In the genomic region with DNA sequence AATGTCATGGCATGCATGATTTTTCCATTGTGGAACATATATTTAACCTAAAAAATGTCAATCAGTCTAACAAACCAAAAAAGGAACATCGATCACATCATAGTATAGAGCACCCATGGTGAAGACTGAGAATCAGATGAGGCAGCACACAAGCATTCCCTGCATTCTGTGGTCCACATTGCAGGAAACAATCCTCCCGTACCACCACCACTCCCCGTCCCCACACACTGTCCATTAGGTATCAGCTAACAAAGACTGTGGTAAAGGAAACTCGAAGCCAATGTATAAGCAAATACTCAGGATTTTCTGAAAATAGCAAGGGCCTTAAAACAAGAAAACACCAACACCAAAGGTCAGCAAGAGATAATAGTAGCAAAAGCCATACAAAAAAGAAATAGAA, we compare ENCODE assay signal across 29 cellular contexts.
"Had no signal": no experiment of that assay in that cellular context is flagged by ENCODE, and none has a peak within 500 bp of the region (broad histone marks: within the 10 kb centered on the region; RNA-seq: fewer than 3 reads in every experiment).

No MANE protein-coding gene starts in this region.

- H3K36me3 ChIP-seq: ascending aorta, breast epithelium, cardiac muscle cell, colonic mucosa, esophagus muscularis mucosa, gastrocnemius medialis, heart left ventricle had no signal

- DNase-seq: activated CD4-positive, alpha-beta memory T cell treated with anti-CD3 and anti-CD28 coated beads for 36 hours; activated CD4-positive, alpha-beta T cell treated with anti-CD3 and anti-CD28 coated beads for 36 hours; activated CD4-positive, alpha-beta T cell treated with anti-CD3 and anti-CD28 coated beads, Interleukin-2, amount 10 ng/mL, durations not matched to agents 24 days and 14 days; activated CD4-positive, CD25-positive, alpha-beta regulatory T cell; activated CD4-positive, CD25-positive, alpha-beta regulatory T cell treated with anti-CD3 and anti-CD28 coated beads, Interleukin-2, amount 50 U/mL, for 72 hours; activated CD8-positive, alpha-beta memory T cell treated with anti-CD3 and anti-CD28 coated beads, Interleukin-2, amount 10 ng/mL, durations not matched to agents 7 days and 5 days; activated CD8-positive, alpha-beta memory T cell treated with anti-CD3 and anti-CD28 coated beads, Interleukin-2, amount 50 U/mL, for 4 hours; activated CD8-positive, alpha-beta T cell treated with anti-CD3 and anti-CD28 coated beads, Interleukin-2, amount 10 ng/mL, durations not matched to agents 7 days and 5 days; activated effector memory CD4-positive, alpha-beta T cell treated with anti-CD3 and anti-CD28 coated beads, Interleukin-2, amount 50 U/mL, for 16 hours; activated naive CD4-positive, alpha-beta T cell treated with anti-CD3 and anti-CD28 coated beads for 36 hours; activated naive CD8-positive, alpha-beta T cell treated with anti-CD3 and anti-CD28 coated beads for 36 hours; activated naive CD8-positive, alpha-beta T cell treated with anti-CD3 and anti-CD28 coated beads, Interleukin-2, amount 50 U/mL, for 24 hours; activated T-cell treated with anti-CD3 and anti-CD28 coated beads, Interleukin-2, amount 50 U/mL, for 1 hour; activated T-cell treated with anti-CD3 and anti-CD28 coated beads, Interleukin-2, amount 50 U/mL, for 48 hours; central memory CD4-positive, alpha-beta T cell; cerebellar nuclear complex; colonic mucosa; dorsolateral prefrontal cortex; effector memory CD8-positive, alpha-beta T cell; erythroblast; foreskin keratinocyte; gastrocnemius medialis; glutamatergic neuron; heart left ventricle; T-helper 2 cell had no signal

- H3K27ac ChIP-seq: ascending aorta, breast epithelium, cardiac muscle cell, colonic mucosa, dorsolateral prefrontal cortex, esophagus muscularis mucosa, foreskin keratinocyte, gastrocnemius medialis, heart left ventricle had no signal

- ATAC-seq: activated CD4-positive, alpha-beta T cell treated with anti-CD3 and anti-CD28 coated beads for 36 hours; activated CD8-positive, alpha-beta memory T cell treated with anti-CD3 and anti-CD28 coated beads, Interleukin-2, amount 10 ng/mL, durations not matched to agents 7 days and 5 days; activated CD8-positive, alpha-beta T cell treated with anti-CD3 and anti-CD28 coated beads, Interleukin-2, amount 10 ng/mL, durations not matched to agents 7 days and 5 days; activated naive CD8-positive, alpha-beta T cell treated with anti-CD3 and anti-CD28 coated beads, Interleukin-2, amount 50 U/mL, for 24 hours; effector memory CD8-positive, alpha-beta T cell; foreskin keratinocyte; gastrocnemius medialis; heart left ventricle had no signal

- H3K4me3 ChIP-seq: ascending aorta, breast epithelium, cardiac muscle cell, colonic mucosa, dorsolateral prefrontal cortex, esophagus muscularis mucosa, gastrocnemius medialis, heart left ventricle had no signal

- H3K9me3 ChIP-seq: ascending aorta, breast epithelium, colonic mucosa, esophagus muscularis mucosa, gastrocnemius medialis, heart left ventricle had no signal

- H3K4me1 ChIP-seq: ascending aorta, breast epithelium, colonic mucosa, foreskin keratinocyte, gastrocnemius medialis had no signal

- H3K27me3 ChIP-seq: ascending aorta, breast epithelium, cardiac muscle cell, colonic mucosa, esophagus muscularis mucosa, foreskin keratinocyte, gastrocnemius medialis, heart left ventricle had no signal
